ENCODE assay signal across 10 cellular contexts in genomic region chr9:35835216-35835604, GRCh38. TPM values are rescaled to one million over a fixed set of nuclear protein-coding genes. Genes with fewer than 3 reads are reported as not detected.
A peak's percentile ranks its signal among the peaks of the same experiment; 100 is the strongest.
DNase-seq lines count a peak whose midpoint lies in the region; ATAC-seq, FAIRE-seq and TF ChIP-seq lines count a peak whose summit lies in the region.
"Had no signal": no experiment of that assay in that cellular context is flagged by ENCODE, and none has a peak within 500 bp of the region (broad histone marks: within the 10 kb centered on the region; RNA-seq: fewer than 3 reads in every experiment).

No MANE protein-coding gene starts in this region.

- no peak overlapping the region for H2BK15ac ChIP-seq in mesenchymal stem cell (ENCODE audit: low read depth, poor library complexity, severe bottlenecking)

- H3K9me1 ChIP-seq in K562 (ENCODE audit: control insufficient read depth, insufficient read depth, low read length): no peaks in the 10 kb centered on the region

- H3K27ac ChIP-seq in DND-41 (ENCODE audit: low read length): no peak overlapping the region
- H3K27ac ChIP-seq in K562 (ENCODE audit: extremely low read depth, low read depth, low read length): no peak overlapping the region
- peak overlapping the region; percentile 50 to 85 for H3K27ac ChIP-seq in mucosa of rectum (ENCODE audit: low read depth in 2 of 2, low read length in 2 of 2)
- H3K27ac ChIP-seq in mesenchymal stem cell (ENCODE audit: low read length, poor library complexity, severe bottlenecking): no peak overlapping the region
- H3K27ac ChIP-seq in caudate nucleus (ENCODE audit: low read depth, low read length): no peak overlapping the region
- H3K27ac ChIP-seq: gastroesophageal sphincter had no signal

- H3K36me3 ChIP-seq in DND-41 (ENCODE audit: insufficient read depth, low read length): no peaks in the 10 kb centered on the region
- H3K36me3 ChIP-seq in K562 (ENCODE audit: control insufficient read depth, insufficient read depth, low read length): no peaks in the 10 kb centered on the region
- H3K36me3 ChIP-seq in mucosa of rectum (ENCODE audit: control insufficient read depth in 2 of 2, insufficient read depth in 2 of 2, low read length in 2 of 2): no peaks in the 10 kb centered on the region
- peaks cover 3 to 10% of the 10 kb centered on the region in 2 experiments for H3K36me3 ChIP-seq in mesenchymal stem cell (ENCODE audit: control insufficient read depth in 1 of 2, insufficient read depth in 2 of 2, low read depth in 1 of 2, low read length in 2 of 2)

- H3K27me3 ChIP-seq in DND-41 (ENCODE audit: insufficient read depth, low read length, poor library complexity): no peaks in the 10 kb centered on the region
- peaks cover 0 to 15% of the 10 kb centered on the region in 2 experiments; a peak in 2 of 5 replicates for H3K27me3 ChIP-seq in K562 (ENCODE audit: control insufficient read depth in 2 of 2, insufficient read depth in 2 of 2, low read length in 2 of 2)
- H3K27me3 ChIP-seq in mucosa of rectum (ENCODE audit: control insufficient read depth in 2 of 2, insufficient read depth in 2 of 2, low read length in 2 of 2): no peaks in the 10 kb centered on the region
- H3K27me3 ChIP-seq in mesenchymal stem cell (ENCODE audit: control insufficient read depth in 1 of 2, insufficient read depth in 1 of 2, low read length in 2 of 2): no peaks in the 10 kb centered on the region
- H3K27me3 ChIP-seq: gastroesophageal sphincter had no signal

- no peak overlapping the region for H3K18ac ChIP-seq in mesenchymal stem cell (ENCODE audit: low read depth in 1 of 2, low read length in 2 of 2)

- TF ChIP-seq RAD21 in K562 (CRISPR knock-in tag; conservative IDR thresholded peaks at IDR 0.05 in 1 of 2, IDR thresholded peaks at IDR 0.05 in 1 of 2): peak in 1 of 2 experiments; percentile 41; a peak in 2 of 4 replicates

- H2BK12ac ChIP-seq in mesenchymal stem cell (ENCODE audit: low read length in 2 of 2): no peak overlapping the region

- H3K14ac ChIP-seq in mesenchymal stem cell (ENCODE audit: low read length in 2 of 2): no peak overlapping the region

- FAIRE-seq in K562 (lab: Jason Lieb, UNC): no peak

- no peaks in the 10 kb centered on the region for H3K9me3 ChIP-seq in DND-41 (ENCODE audit: insufficient read depth, low read length, severe bottlenecking)
- H3K9me3 ChIP-seq in K562 (replicated peaks; ENCODE audit: control insufficient read depth, insufficient read depth, low read depth, low read length): no peaks in the 10 kb centered on the region
- no peaks in the 10 kb centered on the region for H3K9me3 ChIP-seq in mucosa of rectum (ENCODE audit: control insufficient read depth in 2 of 2, low read length in 2 of 2)
- H3K9me3 ChIP-seq in mesenchymal stem cell (ENCODE audit: control insufficient read depth, low read length): no peaks in the 10 kb centered on the region
- H3K9me3 ChIP-seq: gastroesophageal sphincter had no signal

- no peak overlapping the region for H3K23ac ChIP-seq in mesenchymal stem cell (ENCODE audit: low read length in 2 of 2)

- ATAC-seq in DND-41 (ENCODE audit: insufficient read depth, low read depth) (peak; percentile 62; the same call in 2 of the 3 replicates), K562 (peak; percentile 83), GM19328 (IDR thresholded peaks at IDR 0.05; ENCODE audit: unreplicated experiment) (no peak)
- ATAC-seq: gastroesophageal sphincter, T-cell had no signal

- no peak overlapping the region for H2AK5ac ChIP-seq in mesenchymal stem cell (ENCODE audit: low read length, severe bottlenecking)

- peak; percentile 16 for DNase-seq in DND-41
- peak; percentile 49 for DNase-seq in HEK293T (ENCODE audit: extremely low spot score)
- peak; percentile 22 to 32 (median 30) for DNase-seq in K562 (ENCODE audit: extremely low read depth in 1 of 4, low spot score in 3 of 4)
- no peak for DNase-seq in mesenchymal stem cell
- DNase-seq in caudate nucleus (lab: John Stamatoyannopoulos, UW): no peak
- DNase-seq in NCI-H2196 treated with DMSO at 0.1 percent for 48 hours (lab: John Stamatoyannopoulos, UW; ENCODE audit: unreplicated experiment): no peak
- DNase-seq: T-cell had no signal

- H4K91ac ChIP-seq in mesenchymal stem cell (ENCODE audit: low read length): no peak overlapping the region

- H3K4me3 ChIP-seq in DND-41 (ENCODE audit: low read depth in 1 of 2, low read length in 2 of 2): no peak overlapping the region
- H3K4me3 ChIP-seq in K562: no peak overlapping the region
- no peak overlapping the region for H3K4me3 ChIP-seq in mucosa of rectum (ENCODE audit: low read length in 2 of 2)
- H3K4me3 ChIP-seq in mesenchymal stem cell (ENCODE audit: insufficient read depth in 1 of 2, low read depth in 1 of 2, low read length in 2 of 2): no peak overlapping the region
- H3K4me3 ChIP-seq: gastroesophageal sphincter had no signal

- H3K79me1 ChIP-seq in mesenchymal stem cell (replicated peaks; ENCODE audit: low read length, poor library complexity, severe bottlenecking): peaks cover 6% of the 10 kb centered on the region

- TF ChIP-seq EP300 in K562 (IDR thresholded peaks at IDR 0.05; ENCODE audit: low read length): no peak

- H4K8ac ChIP-seq in mesenchymal stem cell (ENCODE audit: low read length): no peak overlapping the region

- CTCF ChIA-PET in HEK293T (lab: Yijun Ruan, JAX) (no interaction called here), K562 (lab: Yijun Ruan, JAX; ENCODE audit: low intra/inter-chr PET ratio) (no interaction called here)

- H3K4me1 ChIP-seq in DND-41 (ENCODE audit: insufficient read depth, low read length) (peaks cover 12% of the 10 kb centered on the region), K562 (replicated peaks in 1 of 2; ENCODE audit: control insufficient read depth in 2 of 2, insufficient read depth in 2 of 2, low read length in 2 of 2) (peaks cover 6 to 7% of the 10 kb centered on the region in 2 experiments; a peak in 3 of 5 replicates), mucosa of rectum (ENCODE audit: control insufficient read depth in 2 of 2, insufficient read depth in 2 of 2, low read length in 2 of 2) (peaks cover 32 to 41% of the 10 kb centered on the region in 2 donors), mesenchymal stem cell (ENCODE audit: control insufficient read depth, insufficient read depth, low read depth, low read length) (peaks cover 11% of the 10 kb centered on the region)

- H4K20me1 ChIP-seq in DND-41 (ENCODE audit: insufficient read depth, low read length): no peaks in the 10 kb centered on the region
- no peaks in the 10 kb centered on the region for H4K20me1 ChIP-seq in K562 (replicated peaks; ENCODE audit: control insufficient read depth, insufficient read depth, low read length)

- POLR2A ChIA-PET in HEK293T (lab: Yijun Ruan, JAX) (no interaction called here), K562 (lab: Yijun Ruan, JAX) (no interaction called here)

- H3K4me2 ChIP-seq in DND-41 (ENCODE audit: insufficient read depth, low read length) (no peak overlapping the region), K562 (ENCODE audit: insufficient read depth, low read length) (no peak overlapping the region), mesenchymal stem cell (ENCODE audit: low read length, poor library complexity, severe bottlenecking) (no peak overlapping the region)

- TF ChIP-seq POLR2A in K562 (conservative IDR thresholded peaks at IDR 0.05): no peak

- no peak overlapping the region for H3K9ac ChIP-seq in DND-41 (ENCODE audit: low read depth, low read length)
- no peak overlapping the region for H3K9ac ChIP-seq in K562 (ENCODE audit: insufficient read depth in 1 of 2, low read depth in 2 of 2, low read length in 2 of 2)
- peak overlapping the region in 1 of 2 donors; percentile 35 for H3K9ac ChIP-seq in mucosa of rectum (ENCODE audit: low read depth in 1 of 2, low read length in 2 of 2)
- no peak overlapping the region for H3K9ac ChIP-seq in mesenchymal stem cell (ENCODE audit: low read length)

- BruUV-seq in K562 (replicated peaks; lab: Mats Ljungman, UMichigan): no TSS peak

- in situ Hi-C loops in K562 (cut with MboI): no loop called here

- H2AFZ ChIP-seq in DND-41 (ENCODE audit: low read depth, low read length) (no peak overlapping the region), K562 (ENCODE audit: low read depth, low read length) (no peak overlapping the region), mesenchymal stem cell (ENCODE audit: low read depth, low read length) (no peak overlapping the region)

- no peak overlapping the region for H2BK5ac ChIP-seq in mesenchymal stem cell (ENCODE audit: low read depth, low read length, poor library complexity, severe bottlenecking)

- WGBS in K562 (ENCODE audit: insufficient coverage, low coverage, missing lambda C conversion rate): 75% methylated on average over 3 of the region's 3 CpGs
- 71% methylated on average over 3 of the region's 3 CpGs for WGBS in mesenchymal stem cell

- H3K79me2 ChIP-seq in DND-41 (ENCODE audit: insufficient read depth, low read length): no peaks in the 10 kb centered on the region
- no peaks in the 10 kb centered on the region for H3K79me2 ChIP-seq in K562 (ENCODE audit: control insufficient read depth, insufficient read depth, low read length)

- H3K4ac ChIP-seq in mesenchymal stem cell (ENCODE audit: low read depth in 1 of 2, low read length in 2 of 2): no peak overlapping the region

- peak; percentile 37 for TF ChIP-seq CTCF in DND-41 (IDR thresholded peaks at IDR 0.05; ENCODE audit: borderline replicate concordance, extremely low read depth, low read length, poor library complexity, severe bottlenecking)
- TF ChIP-seq CTCF in K562 (IDR thresholded peaks at IDR 0.05 in 2 of 3, conservative IDR thresholded peaks at IDR 0.05 in 1 of 3; ENCODE audit: insufficient read depth in 2 of 3, low read depth in 1 of 3, low read length in 3 of 3): peak; percentile 47 to 55 (median 47); a peak in 5 of 6 replicates

- intact Hi-C loops in K562 (cut with micrococcal nuclease): no loop called here

- no peak overlapping the region for H2BK120ac ChIP-seq in mesenchymal stem cell (ENCODE audit: low read depth, low read length)

RNA-seq across cellular contexts. Expression of gene TMEM8B, which starts 6.2 kb away (rescaled TPM):
- 4.3 and 4.9 TPM in 2 replicates for total RNA-seq in K562 (2011; cell fraction: chromatin; rRNA removed; ENCODE audit: low replicate concordance)
- 3.8 TPM in 2 replicates for total RNA-seq in K562 (2011; cell fraction: nucleolus; rRNA removed)
- 5.6 and 7.4 TPM in 2 replicates for total RNA-seq in K562 (2011; cell fraction: nucleoplasm; rRNA removed)
- total RNA-seq in K562 (2014; rRNA removed) (0.57 and 1.1 TPM in 2 replicates), K562 (2014; rRNA removed; fragmentation: Illumina TruSeq; extraction: Trizol) (0.11 and 0.19 TPM in 2 replicates), K562 (2015; rRNA removed; fragmentation: Illumina TruSeq; extraction: Trizol) (0.36 and 0.38 TPM in 2 replicates), K562 (2021) (1.3 and 2.2 TPM in 2 replicates)
- polyA plus RNA-seq in K562 (2011; rRNA removed) (1.2 and 3.6 TPM in 2 replicates), K562 (2014; fragmentation: Illumina TruSeq; extraction: Trizol) (1.1 and 1.7 TPM in 2 replicates), K562 (2014; fragmentation: Nextera tagmentation; extraction: Ambion mirVana) (under 1 TPM; 0.01 to 0.06 TPM), K562 (2014; rRNA removed) (1.6 TPM in 2 replicates)
- polyA plus RNA-seq in K562 (2011; cell fraction: cytosol; rRNA removed): 3.2 and 3.7 TPM in 2 replicates
- 9.9 and 15.1 TPM in 2 replicates for polyA plus RNA-seq in K562 (2011; cell fraction: nucleus; rRNA removed)
- 1.8 and 6.2 TPM in 2 replicates for polyA plus RNA-seq in K562 (2012)
- 0.56 and 1.6 TPM in 2 replicates for polyA minus RNA-seq in K562 (2011; rRNA and poly(A)+ RNA removed)
- 1.3 and 4.6 TPM in 2 replicates for polyA minus RNA-seq in K562 (2011; cell fraction: cytosol; rRNA and poly(A)+ RNA removed)
- polyA minus RNA-seq in K562 (2011; cell fraction: nucleus; rRNA and poly(A)+ RNA removed): 2.7 and 3.1 TPM in 2 replicates
- polyA plus RNA-seq in mesenchymal stem cell (2013, experiment 1 of 2): 11.8 TPM
- 12.0 TPM for polyA plus RNA-seq in mesenchymal stem cell (2013, experiment 2 of 2)

RNA-seq across cellular contexts. Expression of gene FAM221B, which starts 6.7 kb away (rescaled TPM):
- not detected in 2 replicates for total RNA-seq in K562 (2011; cell fraction: chromatin; rRNA removed; ENCODE audit: low replicate concordance)
- total RNA-seq in K562 (2011; cell fraction: nucleolus; rRNA removed): not detected in 2 replicates
- not detected in 2 replicates for total RNA-seq in K562 (2011; cell fraction: nucleoplasm; rRNA removed)
- not detected in 2 replicates for total RNA-seq in K562 (2014; rRNA removed)
- not detected in 2 replicates for total RNA-seq in K562 (2014; rRNA removed; fragmentation: Illumina TruSeq; extraction: Trizol)
- not detected in 2 replicates for total RNA-seq in K562 (2015; rRNA removed; fragmentation: Illumina TruSeq; extraction: Trizol)
- not detected in 2 replicates for total RNA-seq in K562 (2021)
- polyA plus RNA-seq in K562 (2011; rRNA removed): not detected in 2 replicates
- polyA plus RNA-seq in K562 (2011; cell fraction: cytosol; rRNA removed): not detected in 2 replicates
- polyA plus RNA-seq in K562 (2011; cell fraction: nucleus; rRNA removed): not detected in 2 replicates
- polyA plus RNA-seq in K562 (2012): 0.04 and 0.05 TPM in 2 replicates
- not detected in 2 replicates for polyA plus RNA-seq in K562 (2014; fragmentation: Illumina TruSeq; extraction: Trizol)
- polyA plus RNA-seq in K562 (2014; fragmentation: Nextera tagmentation; extraction: Ambion mirVana): under 1 TPM in 1 of 2 experiments, not detected in 1; 0.01 TPM
- not detected in 2 replicates for polyA plus RNA-seq in K562 (2014; rRNA removed)
- not detected in 2 replicates for polyA minus RNA-seq in K562 (2011; rRNA and poly(A)+ RNA removed)
- polyA minus RNA-seq in K562 (2011; cell fraction: cytosol; rRNA and poly(A)+ RNA removed): not detected in 2 replicates
- not detected in 2 replicates for polyA minus RNA-seq in K562 (2011; cell fraction: nucleus; rRNA and poly(A)+ RNA removed)
- polyA plus RNA-seq in mesenchymal stem cell (2013, experiment 1 of 2): not detected
- polyA plus RNA-seq in mesenchymal stem cell (2013, experiment 2 of 2): not detected
- total RNA-seq: gastroesophageal sphincter, T-cell had no signal

RNA-seq across cellular contexts. Expression of gene HINT2, which starts 20.4 kb away (rescaled TPM):
- 10.9 and 15.4 TPM in 2 replicates for total RNA-seq in K562 (2011; cell fraction: chromatin; rRNA removed; ENCODE audit: low replicate concordance)
- total RNA-seq in K562 (2011; cell fraction: nucleolus; rRNA removed): 13.8 and 15.5 TPM in 2 replicates
- 11.7 and 11.9 TPM in 2 replicates for total RNA-seq in K562 (2011; cell fraction: nucleoplasm; rRNA removed)
- 39.5 and 65.1 TPM in 2 replicates for total RNA-seq in K562 (2014; rRNA removed)
- 27.9 and 30.3 TPM in 2 replicates for total RNA-seq in K562 (2014; rRNA removed; fragmentation: Illumina TruSeq; extraction: Trizol)
- 23.6 and 23.7 TPM in 2 replicates for total RNA-seq in K562 (2015; rRNA removed; fragmentation: Illumina TruSeq; extraction: Trizol)
- total RNA-seq in K562 (2021): 34.2 and 40.5 TPM in 2 replicates
- polyA plus RNA-seq in K562 (2011; rRNA removed): 27.2 and 33.7 TPM in 2 replicates
- 32.2 and 41.0 TPM in 2 replicates for polyA plus RNA-seq in K562 (2011; cell fraction: cytosol; rRNA removed)
- 45.7 and 50.8 TPM in 2 replicates for polyA plus RNA-seq in K562 (2011; cell fraction: nucleus; rRNA removed)
- 37.4 and 63.1 TPM in 2 replicates for polyA plus RNA-seq in K562 (2012)
- polyA plus RNA-seq in K562 (2014; fragmentation: Illumina TruSeq; extraction: Trizol): 33.2 and 35.0 TPM in 2 replicates
- 1 to 10 TPM; 5.6 to 6.2 TPM for polyA plus RNA-seq in K562 (2014; fragmentation: Nextera tagmentation; extraction: Ambion mirVana)
- 44.1 and 49.9 TPM in 2 replicates for polyA plus RNA-seq in K562 (2014; rRNA removed)
- polyA minus RNA-seq in K562 (2011; rRNA and poly(A)+ RNA removed): 6.1 and 8.5 TPM in 2 replicates
- polyA minus RNA-seq in K562 (2011; cell fraction: cytosol; rRNA and poly(A)+ RNA removed): 4.5 and 6.4 TPM in 2 replicates
- polyA minus RNA-seq in K562 (2011; cell fraction: nucleus; rRNA and poly(A)+ RNA removed): 9.2 and 17.2 TPM in 2 replicates
- polyA plus RNA-seq in mesenchymal stem cell (2013, experiment 1 of 2): 46.8 TPM
- 44.6 TPM for polyA plus RNA-seq in mesenchymal stem cell (2013, experiment 2 of 2)

RNA-seq across cellular contexts. Expression of gene SPAG8, which starts 23.1 kb away (rescaled TPM):
- 1.9 and 2.2 TPM in 2 replicates for total RNA-seq in K562 (2011; cell fraction: chromatin; rRNA removed; ENCODE audit: low replicate concordance)
- 0.66 and 1.2 TPM in 2 replicates for total RNA-seq in K562 (2011; cell fraction: nucleolus; rRNA removed)
- 1.2 and 1.6 TPM in 2 replicates for total RNA-seq in K562 (2011; cell fraction: nucleoplasm; rRNA removed)
- 0.14 and 0.53 TPM in 2 replicates for total RNA-seq in K562 (2014; rRNA removed)
- total RNA-seq in K562 (2014; rRNA removed; fragmentation: Illumina TruSeq; extraction: Trizol): 0.18 and 0.67 TPM in 2 replicates
- 0.30 and 0.47 TPM in 2 replicates for total RNA-seq in K562 (2015; rRNA removed; fragmentation: Illumina TruSeq; extraction: Trizol)
- 0.36 and 0.40 TPM in 2 replicates for total RNA-seq in K562 (2021)
- polyA plus RNA-seq in K562 (2011; rRNA removed): 0.21 and 0.27 TPM in 2 replicates
- polyA plus RNA-seq in K562 (2011; cell fraction: cytosol; rRNA removed): 0.18 TPM in 1 of 2 replicates, not detected in the other
- 2.3 and 2.6 TPM in 2 replicates for polyA plus RNA-seq in K562 (2011; cell fraction: nucleus; rRNA removed)
- polyA plus RNA-seq in K562 (2012): 0.39 and 0.69 TPM in 2 replicates
- 0.22 and 0.36 TPM in 2 replicates for polyA plus RNA-seq in K562 (2014; fragmentation: Illumina TruSeq; extraction: Trizol)
- under 1 TPM; 0.03 to 0.46 TPM for polyA plus RNA-seq in K562 (2014; fragmentation: Nextera tagmentation; extraction: Ambion mirVana)
- 0.17 and 0.40 TPM in 2 replicates for polyA plus RNA-seq in K562 (2014; rRNA removed)
- polyA minus RNA-seq in K562 (2011; rRNA and poly(A)+ RNA removed): 0.15 and 0.39 TPM in 2 replicates
- polyA minus RNA-seq in K562 (2011; cell fraction: cytosol; rRNA and poly(A)+ RNA removed): not detected in 2 replicates
- 0.54 and 1.4 TPM in 2 replicates for polyA minus RNA-seq in K562 (2011; cell fraction: nucleus; rRNA and poly(A)+ RNA removed)
- 0.66 TPM for polyA plus RNA-seq in mesenchymal stem cell (2013, experiment 1 of 2)
- 0.47 TPM for polyA plus RNA-seq in mesenchymal stem cell (2013, experiment 2 of 2)

RNA-seq across cellular contexts. Expression of gene OR13J1, which starts 35.0 kb away (rescaled TPM):
- total RNA-seq in K562 (2011; cell fraction: chromatin; rRNA removed; ENCODE audit: low replicate concordance): not detected in 2 replicates
- total RNA-seq in K562 (2011; cell fraction: nucleolus; rRNA removed): not detected in 2 replicates
- total RNA-seq in K562 (2011; cell fraction: nucleoplasm; rRNA removed): not detected in 2 replicates
- not detected in 2 replicates for total RNA-seq in K562 (2014; rRNA removed)
- total RNA-seq in K562 (2014; rRNA removed; fragmentation: Illumina TruSeq; extraction: Trizol): not detected in 2 replicates
- total RNA-seq in K562 (2015; rRNA removed; fragmentation: Illumina TruSeq; extraction: Trizol): not detected in 2 replicates
- total RNA-seq in K562 (2021): not detected in 2 replicates
- polyA plus RNA-seq in K562 (2011; rRNA removed): not detected in 2 replicates
- polyA plus RNA-seq in K562 (2011; cell fraction: cytosol; rRNA removed): not detected in 2 replicates
- polyA plus RNA-seq in K562 (2011; cell fraction: nucleus; rRNA removed): not detected in 2 replicates
- not detected in 2 replicates for polyA plus RNA-seq in K562 (2012)
- not detected in 2 replicates for polyA plus RNA-seq in K562 (2014; fragmentation: Illumina TruSeq; extraction: Trizol)
- polyA plus RNA-seq in K562 (2014; fragmentation: Nextera tagmentation; extraction: Ambion mirVana): not detected
- polyA plus RNA-seq in K562 (2014; rRNA removed): not detected in 2 replicates
- not detected in 2 replicates for polyA minus RNA-seq in K562 (2011; rRNA and poly(A)+ RNA removed)
- polyA minus RNA-seq in K562 (2011; cell fraction: cytosol; rRNA and poly(A)+ RNA removed): not detected in 2 replicates
- polyA minus RNA-seq in K562 (2011; cell fraction: nucleus; rRNA and poly(A)+ RNA removed): not detected in 2 replicates
- not detected for polyA plus RNA-seq in mesenchymal stem cell (2013, experiment 1 of 2)
- polyA plus RNA-seq in mesenchymal stem cell (2013, experiment 2 of 2): not detected
- total RNA-seq: gastroesophageal sphincter, T-cell had no signal

Comparison
In these comparisons a context has a peak if more than half of its experiments do, and no peak if none do; other contexts are left out.
1. DNase-seq: peak in DND-41 (single experiment), HEK293T (single experiment) and K562 (4 of 4); none in mesenchymal stem cell (single experiment), caudate nucleus (0 of 61) and NCI-H2196 treated with DMSO at 0.1 percent for 48 hours (single experiment).
2. H3K27ac ChIP-seq: peak in mucosa of rectum (2 of 2); none in DND-41 (single experiment), K562 (single experiment), mesenchymal stem cell (single experiment) and caudate nucleus (single experiment).